ENCODE assay signal across 8 cellular contexts in the genomic region with DNA sequence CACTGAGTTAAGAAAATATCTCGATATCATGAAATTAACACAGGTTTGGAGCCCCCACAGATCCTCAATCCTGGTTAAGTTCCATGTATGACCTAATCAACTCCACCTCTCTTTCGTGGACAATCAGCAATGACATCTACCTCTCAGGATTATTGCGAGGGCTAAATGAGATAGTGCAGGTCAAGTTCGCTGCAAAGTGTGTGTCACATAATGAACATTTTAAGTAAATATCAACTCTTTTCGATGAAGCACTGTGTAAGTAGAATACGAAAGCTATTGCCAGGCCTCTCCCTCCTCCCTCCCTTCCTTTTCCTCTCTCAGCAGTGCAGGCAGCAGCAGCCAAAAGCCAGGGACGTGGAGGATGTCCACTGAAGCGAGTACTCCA. TPM values are rescaled to one million over a fixed set of nuclear protein-coding genes. Genes with fewer than 3 reads are reported as not detected.
DNase-seq lines count a peak whose midpoint lies in the region; ATAC-seq and TF ChIP-seq lines count a peak whose summit lies in the region.

No MANE protein-coding gene starts in this region.

- H3K9me3 Mint-ChIP-seq in naive B cell = no peaks in the 10 kb centered on the region

- peaks cover 0 to 5% of the 10 kb centered on the region in 2 donors for H3K36me3 Mint-ChIP-seq in naive B cell

- ATAC-seq in naive B cell (ENCODE audit: low read depth in 2 of 2) (peak in 1 of 2 donors; percentile 17), HG03280 (IDR thresholded peaks at IDR 0.05; ENCODE audit: unreplicated experiment) (no peak), HG03378 (IDR thresholded peaks at IDR 0.05; ENCODE audit: unreplicated experiment) (no peak)

- H3K4me3 Mint-ChIP-seq in naive B cell = peak overlapping the region; percentile 83 to 97 (median 94)

- H3K4me3 ChIP-seq in BJ (ENCODE audit: low read depth, low read length) = peak overlapping the region; percentile 37

- peaks cover 14 to 31% (median 16%) of the 10 kb centered on the region in 3 donors for H3K27me3 Mint-ChIP-seq in naive B cell

- H3K27ac ChIP-seq in caudate nucleus (ENCODE audit: low read depth, low read length) = peak overlapping the region; percentile 86

- no peak for DNase-seq in BJ (ENCODE audit: low read depth)
- peak; percentile 64 for DNase-seq in HS-5 (ENCODE audit: low read depth)
- no peak for DNase-seq in caudate nucleus (lab: John Stamatoyannopoulos, UW)
- no peak for DNase-seq in naive B cell
- DNase-seq in germinal center (ENCODE audit: low spot score) = no peak
- DNase-seq in activated effector memory CD4-positive, alpha-beta T cell treated with anti-CD3 and anti-CD28 coated beads, Interleukin-2, amount 50 U/mL, for 16 hours = no peak

- H3K27me3 ChIP-seq in BJ (ENCODE audit: control insufficient read depth, insufficient read depth, low read length) = no peaks in the 10 kb centered on the region

- peaks cover 12 to 15% (median 14%) of the 10 kb centered on the region in 3 donors for H3K4me1 Mint-ChIP-seq in naive B cell

- H3K36me3 ChIP-seq in BJ (ENCODE audit: control insufficient read depth, insufficient read depth, low read length) = no peaks in the 10 kb centered on the region

- POLR2A ChIA-PET in BJ (lab: Charles Lee) = no interaction called here

- peak overlapping the region in 5 of 6 donors; percentile 28 to 86 (median 65) for H3K27ac Mint-ChIP-seq in naive B cell

- TF ChIP-seq CTCF in BJ (IDR thresholded peaks at IDR 0.05; ENCODE audit: insufficient read depth, low read depth, low read length) = no peak

- CTCF ChIA-PET in BJ (lab: Yijun Ruan, JAX) = interaction anchor here (1.1 to 1.6 kb wide), 2 partner anchors 9 to 116 kb away, joined by 4 to 6 read pairs; no protein-coding TSS in a partner anchor

RNA-seq across cellular contexts. Expression of gene CAMSAP2, which starts 0.4 kb away (rescaled TPM):
- polyA plus RNA-seq in BJ (2011; rRNA removed) (7.5 and 16.4 TPM in 2 replicates), naive B cell (ENCODE audit: low read depth in 6 of 6) (under 1 TPM in 1 of 6 donors, not detected in 5; 0.04 TPM)
- 13.7 and 14.2 TPM in 2 replicates for polyA minus RNA-seq in BJ (2011; rRNA and poly(A)+ RNA removed)
